Comparison of ENCODE assay signal across 8 cellular contexts in the genomic region with DNA sequence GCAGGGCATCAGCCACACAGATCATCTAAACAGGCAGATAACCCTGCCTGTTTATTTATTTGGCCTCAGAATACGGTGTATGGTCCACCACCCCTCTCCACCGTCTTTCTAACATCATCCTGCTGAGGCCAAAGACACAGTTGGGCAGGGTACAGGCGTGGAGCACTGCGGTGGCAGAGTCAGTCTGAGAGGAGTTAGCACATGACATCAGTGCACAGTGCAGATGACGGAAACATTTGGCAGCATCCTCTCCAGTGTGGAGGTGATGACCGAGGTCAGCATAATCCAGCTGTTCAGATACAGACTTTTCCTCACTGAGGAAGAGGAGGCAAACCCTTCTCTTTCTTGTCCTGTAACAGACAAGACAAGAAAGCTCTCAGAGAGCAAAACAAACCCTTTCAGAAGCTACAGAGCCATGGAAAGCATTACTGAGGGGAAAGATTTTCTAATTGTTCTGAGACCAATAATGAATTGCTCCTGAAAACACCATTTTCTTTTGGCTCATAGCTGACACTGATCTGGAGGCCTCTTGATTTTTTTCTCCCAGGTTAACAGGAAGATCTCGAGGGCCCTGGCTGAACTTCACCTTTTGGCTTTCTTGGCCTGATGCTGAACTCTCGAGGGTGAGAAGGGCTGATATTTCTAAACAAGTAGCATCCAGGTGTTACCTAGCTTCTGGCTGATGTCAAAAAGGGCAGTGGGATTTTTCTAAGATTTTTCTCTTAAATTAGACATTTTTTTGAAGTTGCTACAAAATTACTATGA. TPM values are rescaled to one million over a fixed set of nuclear protein-coding genes. Genes with fewer than 3 reads are reported as not detected.
DNase-seq lines count a peak whose midpoint lies in the region; ATAC-seq and TF ChIP-seq lines count a peak whose summit lies in the region.

No MANE protein-coding gene starts in this region.

- peaks cover 0 to 3% of the 10 kb centered on the region in 2 donors for H3K36me3 ChIP-seq in mucosa of rectum (ENCODE audit: control insufficient read depth in 2 of 2, insufficient read depth in 2 of 2, low read length in 2 of 2)
- no peaks in the 10 kb centered on the region for H3K36me3 ChIP-seq in suprapubic skin

- H3K36me3 Mint-ChIP-seq in chondrocyte (ENCODE audit: low read depth): peaks cover 6% of the 10 kb centered on the region

- WGBS in suprapubic skin: 13% methylated on average over 8 of the region's 8 CpGs

- DNase-seq in T-helper 22 cell (ENCODE audit: low read depth) (peak; percentile 31), chondrocyte (ENCODE audit: low spot score) (no peak), suprapubic skin (ENCODE audit: low spot score in 2 of 2) (peak in 1 of 2 donors; percentile 79), LoVo (ENCODE audit: low spot score) (no peak), NCI-H2107 (lab: John Stamatoyannopoulos, UW) (no peak)

- no peaks in the 10 kb centered on the region for H3K9me3 Mint-ChIP-seq in chondrocyte (ENCODE audit: low read depth)

- peaks cover 46% of the 10 kb centered on the region for H3K4me1 Mint-ChIP-seq in chondrocyte (ENCODE audit: low read depth)

- H3K27me3 ChIP-seq in mucosa of rectum (ENCODE audit: control insufficient read depth in 2 of 2, insufficient read depth in 2 of 2, low read length in 2 of 2) (no peaks in the 10 kb centered on the region), suprapubic skin (no peaks in the 10 kb centered on the region)

- no peaks in the 10 kb centered on the region for H3K9me3 ChIP-seq in mucosa of rectum (ENCODE audit: control insufficient read depth in 2 of 2, low read length in 2 of 2)
- no peaks in the 10 kb centered on the region for H3K9me3 ChIP-seq in suprapubic skin

- peak overlapping the region; percentile 66 to 91 for H3K27ac ChIP-seq in mucosa of rectum (ENCODE audit: low read depth in 2 of 2, low read length in 2 of 2)
- H3K27ac ChIP-seq in suprapubic skin: peak overlapping the region; percentile 88

- H3K4me3 ChIP-seq in mucosa of rectum (ENCODE audit: low read length in 2 of 2): peak overlapping the region; percentile 24 to 85
- no peak overlapping the region for H3K4me3 ChIP-seq in suprapubic skin

- no peaks in the 10 kb centered on the region for H3K27me3 Mint-ChIP-seq in chondrocyte (ENCODE audit: low read depth)

- H3K4me1 ChIP-seq in mucosa of rectum (ENCODE audit: control insufficient read depth in 2 of 2, insufficient read depth in 2 of 2, low read length in 2 of 2) (peaks cover 17 to 25% of the 10 kb centered on the region in 2 donors), suprapubic skin (peaks cover 51% of the 10 kb centered on the region)

- no peak for TF ChIP-seq CTCF in chondrocyte (IDR thresholded peaks at IDR 0.05)
- TF ChIP-seq CTCF in suprapubic skin (IDR thresholded peaks at IDR 0.05): no peak

- peak overlapping the region; percentile 38 for H3K27ac Mint-ChIP-seq in chondrocyte (ENCODE audit: unreplicated experiment)

- H3K9ac ChIP-seq in mucosa of rectum (ENCODE audit: low read depth in 1 of 2, low read length in 2 of 2): peak overlapping the region; percentile 83 to 91

- TF ChIP-seq EP300 in suprapubic skin (IDR thresholded peaks at IDR 0.05): no peak

- peak; percentile 44 for ATAC-seq in GM18870 (IDR thresholded peaks at IDR 0.05; ENCODE audit: unreplicated experiment)
- peak; percentile 47 for ATAC-seq in HG02981 (IDR thresholded peaks at IDR 0.05; ENCODE audit: unreplicated experiment)

- peak overlapping the region; percentile 84 for H3K4me3 Mint-ChIP-seq in chondrocyte (ENCODE audit: unreplicated experiment)

- no peak for TF ChIP-seq POLR2A in suprapubic skin (IDR thresholded peaks at IDR 0.05)

RNA-seq across cellular contexts. Expression of gene NFKBIZ, which starts 20.1 kb away (rescaled TPM):
- 17.6 to 22.8 TPM (median 18.9 TPM) in 3 replicates for total RNA-seq in chondrocyte
- 100 to 1,000 TPM; 142 to 311 (median 159) TPM for total RNA-seq in suprapubic skin

RNA-seq across cellular contexts. Expression of gene NXPE3, which starts 50.2 kb away (rescaled TPM):
- total RNA-seq in chondrocyte: 20.3 to 27.1 TPM (median 20.4 TPM) in 3 replicates
- total RNA-seq in suprapubic skin: 1 to 10 TPM; 2.2 to 5.8 (median 3.6) TPM
